ENCODE assay signal across 8 cellular contexts in the genomic region with DNA sequence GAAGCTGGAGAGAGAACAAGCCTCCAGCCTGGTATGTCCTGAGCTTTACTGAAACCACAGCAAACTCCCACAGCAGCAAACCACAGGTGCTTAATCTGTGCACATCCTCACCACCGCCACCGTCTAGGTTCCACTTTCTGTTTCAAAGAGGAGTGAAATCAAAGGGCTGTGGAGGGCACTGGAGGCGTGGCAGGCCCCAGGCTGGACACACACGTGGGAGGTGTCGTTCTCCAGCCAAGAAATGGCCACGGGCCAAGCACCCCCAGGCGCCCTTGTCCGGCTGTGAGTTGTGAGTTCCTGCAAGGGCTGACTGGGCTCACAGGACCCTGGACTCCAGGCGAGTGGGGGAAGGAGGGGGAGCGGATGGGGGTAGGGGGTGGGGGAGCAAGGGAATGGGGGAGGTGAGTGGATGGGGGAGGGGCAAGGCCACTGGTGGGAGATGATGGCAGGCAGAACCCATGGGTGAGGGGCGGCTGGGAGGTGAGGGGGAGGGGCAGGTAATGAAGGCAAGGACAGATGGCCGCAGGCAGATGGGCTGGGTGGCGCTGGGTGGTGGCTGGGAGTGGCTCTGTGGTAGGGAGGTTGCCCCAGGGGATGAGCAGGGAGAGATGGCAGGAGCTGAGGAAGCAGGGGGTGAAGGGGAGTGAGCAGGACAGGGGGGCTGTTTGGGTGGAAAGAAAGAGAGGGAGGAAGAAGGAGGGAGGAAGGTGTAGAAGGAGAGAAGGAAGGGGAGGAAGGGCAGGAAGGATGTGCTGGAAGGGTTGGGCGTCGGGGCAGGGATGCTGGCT.
DNase-seq lines count a peak whose midpoint lies in the region; ATAC-seq and TF ChIP-seq lines count a peak whose summit lies in the region.

No MANE protein-coding gene starts in this region.

- in situ Hi-C loops in Caki2 (cut with HindIII; ENCODE audit: low pct_unique_long_range_greater_than_20kb, low sequenced_read_pairs), result no loop called here

- ATAC-seq in GM19438 (IDR thresholded peaks at IDR 0.05; ENCODE audit: low read depth, unreplicated experiment) (peak; percentile 80), HG03280 (IDR thresholded peaks at IDR 0.05; ENCODE audit: unreplicated experiment) (peak; percentile 67), omental fat pad (ENCODE audit: low FRiP score) (peak; percentile 16)
- peak; percentile 89 for ATAC-seq in effector memory CD8-positive, alpha-beta T cell (replicated peaks)

- no peaks in the 10 kb centered on the region for H3K27me3 Mint-ChIP-seq in effector memory CD8-positive, alpha-beta T cell

- no peak for TF ChIP-seq CTCF in omental fat pad (IDR thresholded peaks at IDR 0.05)

- H3K4me1 Mint-ChIP-seq in effector memory CD8-positive, alpha-beta T cell (ENCODE audit: low read depth in 2 of 2), result peaks cover 20 to 24% of the 10 kb centered on the region in 2 donors

- DNase-seq in Caki2 (ENCODE audit: low read depth), result peak; percentile 86
- DNase-seq in SK-N-DZ (ENCODE audit: low spot score), result peak; percentile 60
- DNase-seq in effector memory CD8-positive, alpha-beta T cell, result peak in 2 of 3 experiments; percentile 21 to 29
- DNase-seq in omental fat pad (ENCODE audit: low spot score), result no peak
- DNase-seq in midbrain (lab: John Stamatoyannopoulos, UW), result no peak
- DNase-seq in effector CD4-positive, alpha-beta T cell, result no peak

- H3K27ac Mint-ChIP-seq in effector memory CD8-positive, alpha-beta T cell, result peak overlapping the region; percentile 75

- H3K9me3 Mint-ChIP-seq in effector memory CD8-positive, alpha-beta T cell, result no peaks in the 10 kb centered on the region

- H3K4me3 Mint-ChIP-seq in effector memory CD8-positive, alpha-beta T cell, result peak overlapping the region; percentile 67 to 70

- peaks cover 11% of the 10 kb centered on the region for H3K36me3 Mint-ChIP-seq in effector memory CD8-positive, alpha-beta T cell (ENCODE audit: insufficient read depth)

Comparison
In these comparisons a context has a peak if more than half of its experiments do, and no peak if none do; other contexts are left out.
1. DNase-seq: peak in Caki2 (single experiment), SK-N-DZ (single experiment) and effector memory CD8-positive, alpha-beta T cell (2 of 3); none in omental fat pad (single experiment), midbrain (single experiment) and effector CD4-positive, alpha-beta T cell (single experiment).
2. ATAC-seq: peak in every context shown above with its lines; median percentile 89 in effector memory CD8-positive, alpha-beta T cell; 80 in GM19438; 67 in HG03280; 16 in omental fat pad.